ENCODE assay signal across 8 cellular contexts in the genomic region with DNA sequence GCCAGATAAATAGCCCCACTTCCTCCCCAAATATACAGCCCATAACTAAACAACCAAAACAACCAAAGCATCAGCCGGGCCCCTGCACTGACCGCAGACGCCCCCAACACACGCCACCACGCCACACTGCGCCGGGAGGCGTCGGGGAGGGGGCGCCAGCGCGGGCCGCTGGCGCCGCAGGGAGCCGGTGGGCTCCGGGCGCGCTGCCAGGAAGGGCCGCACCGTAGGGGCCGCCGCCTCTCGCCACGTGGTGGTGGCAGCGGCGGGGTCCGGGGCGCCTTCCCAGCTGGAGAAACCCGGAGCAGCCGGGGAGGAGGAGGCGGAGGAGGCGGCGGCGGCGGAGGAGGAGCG. TPM values are rescaled to one million over a fixed set of nuclear protein-coding genes. Genes with fewer than 3 reads are reported as not detected.
DNase-seq lines count a peak whose midpoint lies in the region; ATAC-seq and TF ChIP-seq lines count a peak whose summit lies in the region.

No MANE protein-coding gene starts in this region.

- H2BK120ac ChIP-seq in mesendoderm (ENCODE audit: low read depth, low read length) = peak overlapping the region; percentile 34

- no peaks in the 10 kb centered on the region for H3K27me3 ChIP-seq in BLaER1 treated with 17β-estradiol and CSF1 and Interleukin-3, amounts not matched to agents 10 nM and 100 nM
- H3K27me3 ChIP-seq in Karpas-422 (ENCODE audit: low read length) (no peaks in the 10 kb centered on the region), body of pancreas (no peaks in the 10 kb centered on the region), mesendoderm (ENCODE audit: insufficient read depth, low read length, poor library complexity) (no peaks in the 10 kb centered on the region)

- H3K4me3 ChIP-seq in BLaER1 treated with 17β-estradiol and CSF1 and Interleukin-3, amounts not matched to agents 10 nM and 100 nM = peak overlapping the region; percentile 65 to 89 (median 76)
- peak overlapping the region; percentile 62 for H3K4me3 ChIP-seq in Karpas-422 (ENCODE audit: low read length)
- peak overlapping the region; percentile 93 to 99 for H3K4me3 ChIP-seq in body of pancreas
- peak overlapping the region; percentile 24 for H3K4me3 ChIP-seq in mesendoderm (ENCODE audit: low read length)

- H3K4me1 ChIP-seq in BLaER1 treated with 17β-estradiol and CSF1 and Interleukin-3, amounts not matched to agents 10 nM and 100 nM = peaks cover 66 to 77% (median 76%) of the 10 kb centered on the region in 10 experiments
- H3K4me1 ChIP-seq in Karpas-422 (ENCODE audit: low read length) (peaks cover 16% of the 10 kb centered on the region), body of pancreas (peaks cover 29% of the 10 kb centered on the region), mesendoderm (ENCODE audit: control insufficient read depth, low read depth, low read length) (peaks cover 9% of the 10 kb centered on the region)

- no peaks in the 10 kb centered on the region for H3K9me2 ChIP-seq in Karpas-422 (replicated peaks; ENCODE audit: insufficient read depth, low read length)

- H3K4me2 ChIP-seq in BLaER1 treated with 17β-estradiol and CSF1 and Interleukin-3, amounts not matched to agents 10 nM and 100 nM = peak overlapping the region; percentile 75 to 98 (median 92)
- H3K4me2 ChIP-seq in Karpas-422 (ENCODE audit: low read depth, low read length, poor library complexity, severe bottlenecking) (peak overlapping the region; percentile 78), mesendoderm (ENCODE audit: low read length) (peak overlapping the region; percentile 40)

- intact Hi-C loops in body of pancreas (cut with DNase I) = loop anchor here (10.0 kb wide), 1 partner anchor 111 kb away; no protein-coding TSS in a partner anchor

- no peak overlapping the region for H2AK5ac ChIP-seq in mesendoderm (ENCODE audit: low read length)

- TF ChIP-seq CTCF in body of pancreas (IDR thresholded peaks at IDR 0.05) = no peak

- no peak for TF ChIP-seq POLR2A in body of pancreas (IDR thresholded peaks at IDR 0.05)

- no peaks in the 10 kb centered on the region for H3K9me3 ChIP-seq in BLaER1 treated with 17β-estradiol and CSF1 and Interleukin-3, amounts not matched to agents 10 nM and 100 nM (replicated peaks in 1 of 11)
- H3K9me3 ChIP-seq in Karpas-422 (ENCODE audit: low read length) = no peaks in the 10 kb centered on the region
- no peaks in the 10 kb centered on the region for H3K9me3 ChIP-seq in body of pancreas

- peak overlapping the region; percentile 96 for H3K18ac ChIP-seq in mesendoderm (ENCODE audit: low read length)

- H3K27ac ChIP-seq in BLaER1 treated with 17β-estradiol and CSF1 and Interleukin-3, amounts not matched to agents 10 nM and 100 nM = peak overlapping the region; percentile 53 to 96 (median 93); a peak in 21 of 22 replicates
- no peak overlapping the region for H3K27ac ChIP-seq in Karpas-422 (ENCODE audit: low read length)
- peak overlapping the region in 3 of 4 donors; percentile 80 to 89 (median 86) for H3K27ac ChIP-seq in body of pancreas
- peak overlapping the region; percentile 93 for H3K27ac ChIP-seq in mesendoderm (ENCODE audit: low read depth, low read length)

- peak overlapping the region; percentile 88 to 97 (median 93) for H3K9ac ChIP-seq in BLaER1 treated with 17β-estradiol and CSF1 and Interleukin-3, amounts not matched to agents 10 nM and 100 nM
- H3K9ac ChIP-seq in Karpas-422 (ENCODE audit: low read length) = peak overlapping the region; percentile 58
- H3K9ac ChIP-seq in mesendoderm (ENCODE audit: low read length) = peak overlapping the region; percentile 62

- DNase-seq in Karpas-422 (no peak), body of pancreas (no peak), mesendoderm (no peak), HK-2 (ENCODE audit: unreplicated experiment) (no peak)
- no peak for DNase-seq in effector CD8-positive, alpha-beta T cell (lab: John Stamatoyannopoulos, UW)

- 0 to 1% methylated on average over 18 to 37 of the region's 37 CpGs for WGBS in body of pancreas, 2 donors
- no CpG with 5 or more reads among the region's 37 CpGs for WGBS in mesendoderm (ENCODE audit: extremely low coverage, insufficient coverage, low lambda C conversion rate)

- H2AFZ ChIP-seq in Karpas-422 (ENCODE audit: low read length) = 0 out of 2 replicates have a peak overlapping the region, but pooled peaks have one; percentile 51

- H4K8ac ChIP-seq in mesendoderm (ENCODE audit: low read depth, low read length) = no peak overlapping the region

- ATAC-seq in body of pancreas (peak; percentile 29), GM21825 (IDR thresholded peaks at IDR 0.05; ENCODE audit: unreplicated experiment) (no peak), GM21526 (IDR thresholded peaks at IDR 0.05; ENCODE audit: low FRiP score, unreplicated experiment) (no peak)

- H2BK15ac ChIP-seq in mesendoderm (replicated peaks; ENCODE audit: low read depth) = no peak overlapping the region

- H3K23ac ChIP-seq in mesendoderm (ENCODE audit: low read length) = no peak overlapping the region

- H2BK5ac ChIP-seq in mesendoderm (ENCODE audit: low read length) = no peak overlapping the region

- H4K20me1 ChIP-seq in BLaER1 treated with 17β-estradiol and CSF1 and Interleukin-3, amounts not matched to agents 10 nM and 100 nM = peaks cover 8 to 35% (median 25%) of the 10 kb centered on the region in 11 experiments; a peak in 17 of 22 replicates
- H4K20me1 ChIP-seq in Karpas-422 (ENCODE audit: insufficient read depth, low read depth, low read length) = no peaks in the 10 kb centered on the region

- H3K36me3 ChIP-seq in BLaER1 treated with 17β-estradiol and CSF1 and Interleukin-3, amounts not matched to agents 10 nM and 100 nM = peaks cover 0 to 16% (median 5%) of the 10 kb centered on the region in 11 experiments; a peak in 6 of 22 replicates
- H3K36me3 ChIP-seq in Karpas-422 (ENCODE audit: insufficient read depth, low read length) (no peaks in the 10 kb centered on the region), body of pancreas (replicated peaks in 1 of 2; ENCODE audit: insufficient read depth in 1 of 2, low read depth in 2 of 2) (no peaks in the 10 kb centered on the region), mesendoderm (ENCODE audit: control insufficient read depth, insufficient read depth, low read length) (no peaks in the 10 kb centered on the region)

- no peaks in the 10 kb centered on the region for H3K79me2 ChIP-seq in Karpas-422 (ENCODE audit: low read length)
- no peaks in the 10 kb centered on the region for H3K79me2 ChIP-seq in mesendoderm (ENCODE audit: control insufficient read depth, insufficient read depth, low read length)

- peak overlapping the region; percentile 90 for H3K4ac ChIP-seq in mesendoderm (ENCODE audit: low read depth, low read length)

- no peaks in the 10 kb centered on the region for H3K79me1 ChIP-seq in mesendoderm (ENCODE audit: low read length)

- H4K5ac ChIP-seq in mesendoderm (ENCODE audit: low read length) = no peak overlapping the region

- peak overlapping the region; percentile 80 for H3K56ac ChIP-seq in mesendoderm (ENCODE audit: low read length)

RNA-seq across cellular contexts. Expression of a gene that starts 0.3 kb away (rescaled TPM):
- total RNA-seq in Karpas-422 (2014; rRNA removed; shearing (Covaris generic); ENCODE audit: low replicate concordance) = 0.25 and 0.56 TPM in 2 replicates
- 10 to 100 TPM in 1 of 2 donors, 1 to 10 TPM in 1; 8.0 to 13.2 TPM for total RNA-seq in body of pancreas
- 8.1 TPM for polyA plus RNA-seq in mesendoderm (2013, experiment 1 of 2)
- polyA plus RNA-seq in mesendoderm (2013, experiment 2 of 2) = 7.0 TPM

RNA-seq across cellular contexts. Expression of a gene that starts 39.4 kb away (rescaled TPM):
- total RNA-seq in Karpas-422 (2014; rRNA removed; shearing (Covaris generic); ENCODE audit: low replicate concordance) = not detected in 2 replicates
- total RNA-seq in body of pancreas = 1 to 10 TPM in 1 of 2 donors, not detected in 1; 1.0 TPM
- 0.01 TPM for polyA plus RNA-seq in mesendoderm (2013, experiment 1 of 2)
- polyA plus RNA-seq in mesendoderm (2013, experiment 2 of 2) = 0.04 TPM

RNA-seq across cellular contexts. Expression of a gene that starts 43.9 kb away (rescaled TPM):
- total RNA-seq in Karpas-422 (2014; rRNA removed; shearing (Covaris generic); ENCODE audit: low replicate concordance) = 152 and 184 TPM in 2 replicates
- total RNA-seq in body of pancreas = 100 to 1,000 TPM in 1 of 2 donors, 10 to 100 TPM in 1; 73.4 to 137 TPM
- polyA plus RNA-seq in mesendoderm (2013, experiment 1 of 2) = 345 TPM
- polyA plus RNA-seq in mesendoderm (2013, experiment 2 of 2) = 347 TPM

Comparison
In these comparisons a context has a peak if more than half of its experiments do, and no peak if none do; other contexts are left out.
1. H3K4me2 ChIP-seq: peak in every context shown above with its lines; median percentile 92 in BLaER1 treated with 17β-estradiol and CSF1 and Interleukin-3, amounts not matched to agents 10 nM and 100 nM; 78 in Karpas-422; 40 in mesendoderm.
2. H3K4me3 ChIP-seq: peak in every context shown above with its lines; median percentile 96 in body of pancreas; 76 in BLaER1 treated with 17β-estradiol and CSF1 and Interleukin-3, amounts not matched to agents 10 nM and 100 nM; 62 in Karpas-422; 24 in mesendoderm.